20 cellular contexts compared by ENCODE assay signal in genomic region chr16:19184823-19185509, GRCh38. TPM values are rescaled to one million over a fixed set of nuclear protein-coding genes. Genes with fewer than 3 reads are reported as not detected.
DNase-seq lines count a peak whose midpoint lies in the region; ATAC-seq, FAIRE-seq and TF ChIP-seq lines count a peak whose summit lies in the region.
"Had no signal": no experiment of that assay in that cellular context is flagged by ENCODE, and none has a peak within 500 bp of the region (broad histone marks: within the 10 kb centered on the region; RNA-seq: fewer than 3 reads in every experiment).

No MANE protein-coding gene starts in this region.

- H3K27me3 ChIP-seq in endothelial cell of umbilical vein (ENCODE audit: control insufficient read depth in 2 of 2, insufficient read depth in 2 of 2, low read length in 2 of 2) (no peaks in the 10 kb centered on the region), lower lobe of right lung (ENCODE audit: low read depth) (no peaks in the 10 kb centered on the region), left lung (no peaks in the 10 kb centered on the region)

- intact Hi-C loops in endothelial cell of umbilical vein (cut with micrococcal nuclease), result loop anchor here (5.0 kb wide), 2 partner anchors 73 to 203 kb away; partner anchors contain the start of genes ITPRIPL2 and TMC7
- intact Hi-C loops in lower lobe of right lung (cut with DNase I), result no loop called here
- intact Hi-C loops in left lung (cut with DNase I), result loop anchor here in 1 of 2 donors (10.0 kb wide), 1 partner anchor 170 kb away; no protein-coding TSS in a partner anchor

- H3K9me3 ChIP-seq in endothelial cell of umbilical vein (replicated peaks; ENCODE audit: control insufficient read depth, insufficient read depth, low read length), result no peaks in the 10 kb centered on the region
- no peaks in the 10 kb centered on the region for H3K9me3 ChIP-seq in lower lobe of right lung
- peaks cover 0 to 5% of the 10 kb centered on the region in 2 donors for H3K9me3 ChIP-seq in left lung

- H3K36me3 ChIP-seq in endothelial cell of umbilical vein (ENCODE audit: control insufficient read depth in 2 of 2, extremely low read depth in 1 of 2, insufficient read depth in 2 of 2, low read length in 2 of 2), result no peaks in the 10 kb centered on the region
- peaks cover 5% of the 10 kb centered on the region for H3K36me3 ChIP-seq in lower lobe of right lung
- H3K36me3 ChIP-seq in left lung, result no peaks in the 10 kb centered on the region

- peak overlapping the region; percentile 77 for H2AFZ ChIP-seq in endothelial cell of umbilical vein (ENCODE audit: low read depth, low read length)
- H2AFZ ChIP-seq: parathyroid adenoma had no signal

- peak overlapping the region; percentile 74; the same call in 1 of the 2 replicates for H3K27ac ChIP-seq in RWPE1
- no peak overlapping the region for H3K27ac ChIP-seq in endothelial cell of umbilical vein (ENCODE audit: insufficient read depth, low read depth, low read length)
- H3K27ac ChIP-seq in lower lobe of right lung, result peak overlapping the region; percentile 82
- H3K27ac ChIP-seq in left lung, result peak overlapping the region in 1 of 2 donors; percentile 77

- TF ChIP-seq POLR2A in endothelial cell of umbilical vein (IDR thresholded peaks at IDR 0.05; ENCODE audit: low read depth, low read length), result no peak

- FAIRE-seq in endothelial cell of umbilical vein (lab: Jason Lieb, UNC), result no peak
- FAIRE-seq: D721Med, G401.6 had no signal

- H3K4me3 ChIP-seq in endothelial cell of umbilical vein (replicated peaks in 1 of 3; ENCODE audit: insufficient read depth in 1 of 3, low read depth in 1 of 3, low read length in 3 of 3) (no peak overlapping the region), lower lobe of right lung (no peak overlapping the region), left lung (no peak overlapping the region)
- H3K4me3 ChIP-seq: heart right ventricle had no signal

- BruUV-seq in endothelial cell of umbilical vein (replicated peaks; lab: Mats Ljungman, UMichigan), result no TSS peak

- no peaks in the 10 kb centered on the region for H4K20me1 ChIP-seq in endothelial cell of umbilical vein (replicated peaks; ENCODE audit: control insufficient read depth, extremely low read depth, insufficient read depth, low read length)

- H3K9ac ChIP-seq in endothelial cell of umbilical vein (replicated peaks; ENCODE audit: extremely low read depth, insufficient read depth, low read length), result no peak overlapping the region
- H3K9ac ChIP-seq: parathyroid adenoma had no signal

- peak; percentile 41 for DNase-seq in Ammon's horn (ENCODE audit: low spot score)
- DNase-seq in RWPE1 (ENCODE audit: low spot score), result no peak
- DNase-seq in endothelial cell of umbilical vein (ENCODE audit: low read depth, low spot score), result peak; percentile 17
- no peak for DNase-seq in lower lobe of right lung
- DNase-seq in middle frontal gyrus (ENCODE audit: extremely low spot score, low spot score), result no peak
- DNase-seq in left lung, result no peak
- no peak for DNase-seq in kidney glomerular epithelial cell (lab: John Stamatoyannopoulos, UW)
- DNase-seq: 8988T; activated B cell treated with CpG ODN at 0.5 μM for 24 hours; activated naive CD8-positive, alpha-beta T cell treated with anti-CD3 and anti-CD28 coated beads, Interleukin-2, amount 10 ng/mL, durations not matched to agents 7 days and 5 days; effector CD4-positive, alpha-beta T cell; heart right ventricle; left colon; stimulated activated CD4-positive, alpha-beta T cell treated with anti-CD3 and anti-CD28 coated beads, Interleukin-4, amount 100 ng/mL, for 4 hours had no signal

- H3K4me1 ChIP-seq in endothelial cell of umbilical vein (ENCODE audit: control insufficient read depth, extremely low read depth, insufficient read depth, low read length) (peaks cover 6% of the 10 kb centered on the region), lower lobe of right lung (peaks cover 29% of the 10 kb centered on the region), left lung (peaks cover 17 to 38% of the 10 kb centered on the region in 2 donors)

- dilution Hi-C loops in endothelial cell of umbilical vein (cut with MboI; ENCODE audit: extremely low pct_ligation_motif_present, low sequenced_read_pairs), result no loop called here

- H3K9me1 ChIP-seq in endothelial cell of umbilical vein (replicated peaks; ENCODE audit: control insufficient read depth, extremely low read depth, insufficient read depth, low read length), result no peaks in the 10 kb centered on the region

- no peak overlapping the region for H3K4me2 ChIP-seq in endothelial cell of umbilical vein (ENCODE audit: insufficient read depth, low read length)

- no peaks in the 10 kb centered on the region for H3K79me2 ChIP-seq in endothelial cell of umbilical vein (ENCODE audit: control insufficient read depth, insufficient read depth, low read length)

- CTCF ChIA-PET in RWPE1 (lab: Yijun Ruan, JAX), result no interaction called here
- CTCF ChIA-PET in endothelial cell of umbilical vein (lab: Charles Lee), result interaction anchor here (8.7 kb wide), 1 partner anchor 100 kb away, joined by 244 read pairs; no protein-coding TSS in a partner anchor

- ATAC-seq in lower lobe of right lung, result no peak
- ATAC-seq in GM18498 (IDR thresholded peaks at IDR 0.05; ENCODE audit: unreplicated experiment), result no peak
- ATAC-seq in left lung, result no peak

- no peak for TF ChIP-seq CTCF in RWPE1 (conservative IDR thresholded peaks at IDR 0.05; ENCODE audit: low read depth)
- TF ChIP-seq CTCF in endothelial cell of umbilical vein (IDR thresholded peaks at IDR 0.05; ENCODE audit: extremely low read depth in 1 of 2, insufficient read depth in 1 of 2, low read depth in 1 of 2, low read length in 2 of 2), result no peak
- TF ChIP-seq CTCF in lower lobe of right lung (IDR thresholded peaks at IDR 0.05), result no peak
- TF ChIP-seq CTCF in left lung (IDR thresholded peaks at IDR 0.05), result no peak

- POLR2A ChIA-PET in RWPE1 (lab: Yijun Ruan, JAX; ENCODE audit: low non-redundant PET), result no interaction called here
- POLR2A ChIA-PET in endothelial cell of umbilical vein (lab: Charles Lee), result interaction anchor here (0.7 kb wide), 1 partner anchor 8 kb away, joined by 6 read pairs; no protein-coding TSS in a partner anchor

TF ChIP-seq in endothelial cell of umbilical vein, 7 proteins besides CTCF, POLR2A, EP300 and RAD21:
- TF ChIP-seq GATA2 (IDR thresholded peaks at IDR 0.05; ENCODE audit: insufficient read depth, insufficient read length, low read depth, low read length) (no peak), JUN (IDR thresholded peaks at IDR 0.05; ENCODE audit: borderline replicate concordance, insufficient read depth, insufficient read length, low read depth) (no peak), FOS (IDR thresholded peaks at IDR 0.05; ENCODE audit: borderline replicate concordance, insufficient read depth, low read length) (no peak), MAX (IDR thresholded peaks at IDR 0.05; ENCODE audit: insufficient read depth, insufficient read length) (no peak), POLR2AphosphoS5 (IDR thresholded peaks at IDR 0.05; ENCODE audit: insufficient read depth, low read depth, low read length) (no peak), EZH2 (IDR thresholded peaks at IDR 0.05; ENCODE audit: borderline replicate concordance, low read depth, low read length, severe bottlenecking) (no peak)
TF ChIP-seq in endothelial cell of umbilical vein: peak in this region for 0.

RNA-seq across cellular contexts. Expression of gene SYT17, which starts 16.9 kb away (rescaled TPM):
- 1.8 and 1.9 TPM in 2 replicates for total RNA-seq in endothelial cell of umbilical vein
- polyA plus RNA-seq in endothelial cell of umbilical vein, result 2.8 and 4.2 TPM in 2 replicates
- polyA plus RNA-seq in endothelial cell of umbilical vein (2011; cell fraction: cytosol; rRNA removed), result 1.1 and 1.2 TPM in 2 replicates
- 3.4 and 4.0 TPM in 2 replicates for polyA plus RNA-seq in endothelial cell of umbilical vein (2011; cell fraction: nucleus; rRNA removed)
- 0.62 and 0.93 TPM in 2 replicates for polyA plus RNA-seq in endothelial cell of umbilical vein (2012)
- 3.9 and 4.9 TPM in 2 replicates for polyA minus RNA-seq in endothelial cell of umbilical vein
- polyA minus RNA-seq in endothelial cell of umbilical vein (2011; cell fraction: cytosol; rRNA and poly(A)+ RNA removed), result not detected
- polyA minus RNA-seq in endothelial cell of umbilical vein (2011; cell fraction: nucleus; rRNA and poly(A)+ RNA removed), result 2.8 and 2.9 TPM in 2 replicates
- total RNA-seq in lower lobe of right lung, result 11.8 TPM
- 10 to 100 TPM; 12.3 to 26.3 TPM for total RNA-seq in left lung
- total RNA-seq: activated naive CD8-positive, alpha-beta T cell treated with anti-CD3 and anti-CD28 coated beads, Interleukin-2, amount 10 ng/mL, durations not matched to agents 7 days and 5 days; T-helper 1 cell treated with Interleukin-12 subunit alpha and Interleukin-12 subunit beta and Interleukin-4 antibody, amounts not matched to agents 30 ng/mL and 1 ng/mL, for 36 hours had no signal
- polyA plus RNA-seq: BJ had no signal

Comparison
In these comparisons a context has a peak if more than half of its experiments do, and no peak if none do; other contexts are left out.
1. DNase-seq: peak in Ammon's horn (single experiment) and endothelial cell of umbilical vein (single experiment); none in RWPE1 (single experiment), lower lobe of right lung (single experiment), middle frontal gyrus (single experiment), left lung (0 of 2) and kidney glomerular epithelial cell (single experiment).